ENCODE assay signal across 23 cellular contexts in the genomic region with DNA sequence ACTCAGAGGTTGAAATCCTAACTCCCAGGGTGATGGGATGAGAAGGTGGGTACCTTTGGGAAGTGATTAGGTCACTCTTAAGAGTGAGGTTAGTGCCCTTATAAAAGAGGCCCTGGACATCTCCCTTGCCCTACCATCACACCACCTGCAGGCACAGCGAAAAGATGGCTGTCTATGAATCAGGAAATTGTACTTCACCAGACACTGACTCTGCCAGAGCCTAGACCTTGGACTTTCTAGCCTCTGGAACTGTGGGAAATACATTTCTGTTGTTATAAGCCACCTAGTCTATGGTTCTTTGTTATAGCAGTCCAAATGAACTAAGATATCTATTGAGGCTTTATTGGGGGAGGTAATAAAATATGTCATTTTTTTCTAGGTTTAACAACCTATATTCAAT.
DNase-seq lines count a peak whose midpoint lies in the region; ATAC-seq, FAIRE-seq and TF ChIP-seq lines count a peak whose summit lies in the region.
"Had no signal": no experiment of that assay in that cellular context is flagged by ENCODE, and none has a peak within 500 bp of the region (broad histone marks: within the 10 kb centered on the region; RNA-seq: fewer than 3 reads in every experiment).

No MANE protein-coding gene starts in this region.

- 26 to 62% (median 46%) methylated on average over 1 of the region's 1 CpG for WGBS in small intestine, 3 donors

- H3K27me3 ChIP-seq in cardiac muscle cell = no peaks in the 10 kb centered on the region
- H3K27me3 ChIP-seq in small intestine (ENCODE audit: control insufficient read depth in 2 of 2, insufficient read depth in 2 of 2, low read length in 2 of 2) = no peaks in the 10 kb centered on the region
- H3K27me3 ChIP-seq: BE2C; BLaER1 treated with 17β-estradiol and CSF1 and Interleukin-3, amounts not matched to agents 10 nM and 100 nM had no signal

- H3K4me1 ChIP-seq in cardiac muscle cell (ENCODE audit: low read depth) = peaks cover 28% of the 10 kb centered on the region
- H3K4me1 ChIP-seq in small intestine (ENCODE audit: control insufficient read depth in 2 of 2, insufficient read depth in 1 of 2, low read depth in 1 of 2, low read length in 1 of 2) = no peaks in the 10 kb centered on the region
- H3K4me1 ChIP-seq: A549 had no signal

- no peak for ATAC-seq in left ventricle myocardium superior
- ATAC-seq: A549, GM12878, GM23338, HCT116 had no signal

- peaks cover 4% of the 10 kb centered on the region for H3K36me3 ChIP-seq in cardiac muscle cell
- no peaks in the 10 kb centered on the region for H3K36me3 ChIP-seq in small intestine (ENCODE audit: control insufficient read depth in 2 of 2, insufficient read depth in 2 of 2, low read length in 2 of 2)
- H3K36me3 ChIP-seq: BE2C; BLaER1 treated with 17β-estradiol and CSF1 and Interleukin-3, amounts not matched to agents 10 nM and 100 nM had no signal

- no peak overlapping the region for H3K4me3 ChIP-seq in cardiac muscle cell
- no peak overlapping the region for H3K4me3 ChIP-seq in small intestine (ENCODE audit: low read depth in 1 of 2, low read length in 2 of 2)
- H3K4me3 ChIP-seq: A549; BLaER1 treated with 17β-estradiol and CSF1 and Interleukin-3, amounts not matched to agents 10 nM and 100 nM; GM12878; GM23338 had no signal

- intact Hi-C loops in left ventricle myocardium superior (cut with micrococcal nuclease) = no loop called here

- H3K9me3 ChIP-seq in cardiac muscle cell (ENCODE audit: low read depth) (no peaks in the 10 kb centered on the region), small intestine (ENCODE audit: control insufficient read depth, low read depth) (no peaks in the 10 kb centered on the region)
- H3K9me3 ChIP-seq: A549; BE2C; BLaER1 treated with 17β-estradiol and CSF1 and Interleukin-3, amounts not matched to agents 10 nM and 100 nM had no signal

- DNase-seq in cardiac muscle cell (ENCODE audit: low read depth in 1 of 2, low spot score in 1 of 2) = no peak
- DNase-seq in left ventricle myocardium superior = no peak
- no peak for DNase-seq in D721Med (ENCODE audit: insufficient read length, low spot score)
- DNase-seq in small intestine = peak; percentile 54
- no peak for DNase-seq in inferior parietal cortex (ENCODE audit: extremely low spot score)
- DNase-seq in glomerular visceral epithelial cell (ENCODE audit: extremely low spot score) = no peak
- DNase-seq: 8988T; ACHN; AML-193; BE2C; CD4-positive, alpha-beta T cell; CD8-positive, alpha-beta memory T cell; DMS79; EL; GDM1; H9 had no signal

- TF ChIP-seq CTCF in cardiac muscle cell (IDR thresholded peaks at IDR 0.05; ENCODE audit: low read depth, low read length) (no peak), D721Med (IDR thresholded peaks at IDR 0.05; ENCODE audit: insufficient read depth, missing control alignments) (no peak)

- FAIRE-seq in D721Med (lab: Jason Lieb, UNC) (peak; percentile 60), islet of Langerhans (lab: Jason Lieb, UNC) (peak; percentile 64), small intestine (lab: Jason Lieb, UNC) (no peak)
- FAIRE-seq: A549, GM18507 had no signal

- H3K27ac ChIP-seq in cardiac muscle cell = peak overlapping the region; percentile 61
- no peak overlapping the region for H3K27ac ChIP-seq in small intestine (ENCODE audit: low read depth in 1 of 2, low read length in 1 of 2)
- H3K27ac ChIP-seq: A549; BLaER1 treated with 17β-estradiol and CSF1 and Interleukin-3, amounts not matched to agents 10 nM and 100 nM had no signal
